12 cellular contexts compared by ENCODE assay signal in genomic region chr11:1759151-1759850, GRCh38. TPM values are rescaled to one million over a fixed set of nuclear protein-coding genes. Genes with fewer than 3 reads are reported as not detected.
A peak's percentile ranks its signal among the peaks of the same experiment; 100 is the strongest.
DNase-seq lines count a peak whose midpoint lies in the region; ATAC-seq and TF ChIP-seq lines count a peak whose summit lies in the region.
"Had no signal": no experiment of that assay in that cellular context is flagged by ENCODE, and none has a peak within 500 bp of the region (broad histone marks: within the 10 kb centered on the region; RNA-seq: fewer than 3 reads in every experiment).

No MANE protein-coding gene starts in this region.

- TF ChIP-seq RAD21 in IMR-90 (IDR thresholded peaks at IDR 0.05; ENCODE audit: low read length) = no peak

- H3K79me2 ChIP-seq in mesendoderm (ENCODE audit: control insufficient read depth, insufficient read depth, low read length) = peaks cover 2% of the 10 kb centered on the region

- H2BK120ac ChIP-seq in IMR-90 (ENCODE audit: low read depth, low read length) = no peak overlapping the region
- H2BK120ac ChIP-seq in mesendoderm (ENCODE audit: low read depth, low read length) = no peak overlapping the region

- H2AK5ac ChIP-seq in IMR-90 (ENCODE audit: low read depth, low read length) = 0 out of 2 replicates have a peak overlapping the region, but pooled peaks have one; percentile 50
- no peak overlapping the region for H2AK5ac ChIP-seq in mesendoderm (ENCODE audit: low read length)

- peaks cover 3% of the 10 kb centered on the region for H3K36me3 Mint-ChIP-seq in mesothelial cell of epicardium

- H3K4me1 ChIP-seq in IMR-90 (ENCODE audit: control insufficient read depth, insufficient read depth, low read length) (peaks cover 22% of the 10 kb centered on the region), adipocyte (ENCODE audit: control insufficient read depth, insufficient read depth, low read length) (peaks cover 41% of the 10 kb centered on the region), spleen (peaks cover 77 to 97% (median 92%) of the 10 kb centered on the region in 6 donors), mesendoderm (ENCODE audit: control insufficient read depth, low read depth, low read length) (peaks cover 2% of the 10 kb centered on the region)

- H2BK15ac ChIP-seq in IMR-90 (ENCODE audit: low read depth, low read length) = no peak overlapping the region
- no peak overlapping the region for H2BK15ac ChIP-seq in mesendoderm (replicated peaks; ENCODE audit: low read depth)

- H3K4me3 ChIP-seq in IMR-90 (ENCODE audit: insufficient read depth, low read depth, low read length) (no peak overlapping the region), adipocyte (ENCODE audit: low read length) (no peak overlapping the region), spleen (peak overlapping the region in 4 of 8 donors; percentile 23 to 99 (median 90)), mesendoderm (ENCODE audit: low read length) (no peak overlapping the region)
- H3K4me3 ChIP-seq: cardiac muscle cell had no signal

- peaks cover 8% of the 10 kb centered on the region for H3K4me1 Mint-ChIP-seq in mesothelial cell of epicardium

- no TSS peak for BruUV-seq in IMR-90 (replicated peaks; lab: Mats Ljungman, UMichigan)

- H3K4me2 ChIP-seq in IMR-90 (ENCODE audit: low read depth, low read length) (no peak overlapping the region), mesendoderm (ENCODE audit: low read length) (no peak overlapping the region)

- no peaks in the 10 kb centered on the region for H3K27me3 Mint-ChIP-seq in mesothelial cell of epicardium (ENCODE audit: low read depth)

- H4K20me1 ChIP-seq in IMR-90 (ENCODE audit: insufficient read depth, low read length) = peaks cover 16% of the 10 kb centered on the region

- H3K27ac Mint-ChIP-seq in mesothelial cell of epicardium = no peak overlapping the region

- in situ Hi-C loops in IMR-90 (cut with MboI; ENCODE audit: low sequenced_read_pairs) = no loop called here

- H3K36me3 ChIP-seq in IMR-90 (ENCODE audit: control insufficient read depth, insufficient read depth, low read length) = peaks cover 44% of the 10 kb centered on the region; the same call in 1 of the 2 replicates
- H3K36me3 ChIP-seq in adipocyte (ENCODE audit: control insufficient read depth, insufficient read depth, low read length, severe bottlenecking) = peaks cover 60% of the 10 kb centered on the region
- peaks cover 0 to 78% (median 37%) of the 10 kb centered on the region in 6 donors for H3K36me3 ChIP-seq in spleen
- H3K36me3 ChIP-seq in mesendoderm (ENCODE audit: control insufficient read depth, insufficient read depth, low read length) = no peaks in the 10 kb centered on the region
- H3K36me3 ChIP-seq: cardiac muscle cell had no signal

- H4K5ac ChIP-seq in IMR-90 (ENCODE audit: low read depth, low read length) (no peak overlapping the region), mesendoderm (ENCODE audit: low read length) (no peak overlapping the region)

- H3K14ac ChIP-seq in IMR-90 (replicated peaks; ENCODE audit: low read depth, low read length) = no peak overlapping the region

- CTCF ChIA-PET in IMR-90 (lab: Yijun Ruan, JAX) = no interaction called here

- no peak overlapping the region for H2AFZ ChIP-seq in IMR-90 (replicated peaks; ENCODE audit: low read length, poor library complexity)

- H4K91ac ChIP-seq in IMR-90 (ENCODE audit: insufficient read depth, low read depth, low read length) = no peak overlapping the region

- H3K4ac ChIP-seq in IMR-90 (ENCODE audit: low read depth, low read length) (peak overlapping the region; percentile 10; the same call in 1 of the 2 replicates), mesendoderm (ENCODE audit: low read depth, low read length) (no peak overlapping the region)

- H3K23ac ChIP-seq in IMR-90 (ENCODE audit: low read depth, low read length) (no peak overlapping the region), mesendoderm (ENCODE audit: low read length) (no peak overlapping the region)

- H2AK9ac ChIP-seq in IMR-90 (replicated peaks; ENCODE audit: low read depth, low read length, poor library complexity) = peak overlapping the region; percentile 65

- ATAC-seq in IMR-90 (ENCODE audit: low read depth) = no peak
- no peak for ATAC-seq in GM18909 (IDR thresholded peaks at IDR 0.05; ENCODE audit: poor library complexity, unreplicated experiment)

- no peaks in the 10 kb centered on the region for H3K9me3 Mint-ChIP-seq in mesothelial cell of epicardium
- H3K9me3 Mint-ChIP-seq: activated T-cell treated with anti-CD3 and anti-CD28 coated beads, Interleukin-2, amount 50 U/mL, for 4 hours had no signal

- no peak for TF ChIP-seq POLR2A in IMR-90 (IDR thresholded peaks at IDR 0.05; ENCODE audit: low read depth, low read length)
- TF ChIP-seq POLR2A in spleen (IDR thresholded peaks at IDR 0.05) = no peak

- POLR2A ChIA-PET in IMR-90 (lab: Charles Lee; ENCODE audit: unreplicated experiment) = no interaction called here

- intact Hi-C loops in IMR-90 (cut with micrococcal nuclease) = no loop called here
- intact Hi-C loops in spleen (cut with DNase I; ENCODE audit: low total_unique reads) = no loop called here

- WGBS in IMR-90 (ENCODE audit: extremely low coverage in 2 of 2, insufficient read length in 1 of 2), 2 experiments = 92% methylated on average over 10 of the region's 23 CpGs; no CpG with 5 or more reads in 1 of the 2 experiments
- WGBS in spleen, 5 donors = 60 to 82% (median 68%) methylated on average over 16 to 23 of the region's 23 CpGs
- WGBS in mesendoderm (ENCODE audit: extremely low coverage, insufficient coverage, low lambda C conversion rate) = no CpG with 5 or more reads among the region's 23 CpGs

- DNase-seq in IMR-90 (no peak), adipocyte (ENCODE audit: low read depth) (no peak), spleen (peak; percentile 82), mesothelial cell of epicardium (ENCODE audit: low spot score in 2 of 2, unreplicated experiment in 2 of 2) (no peak), mesendoderm (no peak), GM10266 (ENCODE audit: extremely low spot score) (no peak)
- DNase-seq: activated T-cell treated with anti-CD3 and anti-CD28 coated beads, Interleukin-2, amount 50 U/mL, for 4 hours; Caco-2; NCI-H446 had no signal

- H3K27me3 ChIP-seq in IMR-90 (ENCODE audit: control insufficient read depth, insufficient read depth, low read length) (no peaks in the 10 kb centered on the region), adipocyte (replicated peaks; ENCODE audit: control insufficient read depth, insufficient read depth, low read length) (no peaks in the 10 kb centered on the region), layer of hippocampus (ENCODE audit: control insufficient read depth, insufficient read depth, low read length) (no peaks in the 10 kb centered on the region), spleen (replicated peaks in 1 of 7) (no peaks in the 10 kb centered on the region), mesendoderm (ENCODE audit: insufficient read depth, low read length, poor library complexity) (no peaks in the 10 kb centered on the region)
- H3K27me3 ChIP-seq: cardiac muscle cell had no signal

- TF ChIP-seq CTCF in IMR-90 (conservative IDR thresholded peaks at IDR 0.05; ENCODE audit: low read depth, low read length) = no peak
- TF ChIP-seq CTCF in spleen (IDR thresholded peaks at IDR 0.05 in 8 of 11, conservative IDR thresholded peaks at IDR 0.05 in 3 of 11) = no peak
- no peak for TF ChIP-seq CTCF in mesothelial cell of epicardium (IDR thresholded peaks at IDR 0.05; ENCODE audit: unreplicated experiment)
- no peak for TF ChIP-seq CTCF in GM10266 (IDR thresholded peaks at IDR 0.05; ENCODE audit: control insufficient read depth, insufficient read depth, low read depth, missing control alignments)

- no peaks in the 10 kb centered on the region; the same call in 1 of the 2 replicates for H3K9me1 ChIP-seq in IMR-90 (ENCODE audit: insufficient read depth, low read length)

- H2BK5ac ChIP-seq in IMR-90 (ENCODE audit: low read depth, low read length, poor library complexity, severe bottlenecking) (no peak overlapping the region), mesendoderm (ENCODE audit: low read length) (no peak overlapping the region)

- H3K79me1 ChIP-seq in IMR-90 (ENCODE audit: low read depth in 1 of 2, low read length in 2 of 2) (peaks cover 0 to 37% of the 10 kb centered on the region in 2 experiments; a peak in 3 of 4 replicates), mesendoderm (ENCODE audit: low read length) (peaks cover 4% of the 10 kb centered on the region)

- dilution Hi-C loops in IMR-90 (cut with HindIII; ENCODE audit: low sequenced_read_pairs, unreplicated experiment) = no loop called here

- H3K9ac ChIP-seq in IMR-90 (ENCODE audit: low read depth, low read length) (no peak overlapping the region), adipocyte (ENCODE audit: low read length) (peak overlapping the region; percentile 87), mesendoderm (ENCODE audit: low read length) (no peak overlapping the region)

- H4K8ac ChIP-seq in IMR-90 (ENCODE audit: low read depth in 2 of 2, low read length in 2 of 2) = no peak overlapping the region
- H4K8ac ChIP-seq in mesendoderm (ENCODE audit: low read depth, low read length) = no peak overlapping the region

- H3K18ac ChIP-seq in IMR-90 (ENCODE audit: low read depth, low read length) (no peak overlapping the region), mesendoderm (ENCODE audit: low read length) (no peak overlapping the region)

- no peaks in the 10 kb centered on the region for H3K9me3 ChIP-seq in IMR-90 (ENCODE audit: control insufficient read depth, insufficient read depth, low read length)
- no peaks in the 10 kb centered on the region for H3K9me3 ChIP-seq in adipocyte (ENCODE audit: control insufficient read depth, low read length)
- H3K9me3 ChIP-seq in spleen = no peaks in the 10 kb centered on the region
- H3K9me3 ChIP-seq: Caco-2 had no signal

- 0 out of 2 replicates have a peak overlapping the region, but pooled peaks have one; percentile 23 for H2BK20ac ChIP-seq in IMR-90 (ENCODE audit: low read depth, low read length)

- H3K56ac ChIP-seq in IMR-90 (ENCODE audit: extremely low read depth, insufficient read depth, low read length) (no peak overlapping the region), mesendoderm (ENCODE audit: low read length) (no peak overlapping the region)

- H3K4me3 Mint-ChIP-seq in mesothelial cell of epicardium = no peak overlapping the region

- H3K27ac ChIP-seq in IMR-90 (ENCODE audit: insufficient read depth, low read length) (no peak overlapping the region), layer of hippocampus (ENCODE audit: low read depth, low read length) (peak overlapping the region; percentile 99), spleen (peak overlapping the region; percentile 90 to 99 (median 94)), mesendoderm (ENCODE audit: low read depth, low read length) (no peak overlapping the region)
- H3K27ac ChIP-seq: cardiac muscle cell had no signal

RNA-seq across cellular contexts. Expression of gene CTSD, which starts 4.4 kb away (rescaled TPM):
- 38.3 and 39.8 TPM in 2 replicates for total RNA-seq in IMR-90 (2012; rRNA removed)
- 151 and 166 TPM in 2 replicates for polyA plus RNA-seq in IMR-90 (2012; rRNA removed)
- polyA plus RNA-seq in IMR-90 (2012; cell fraction: cytosol; rRNA removed) = 140 and 321 TPM in 2 replicates
- polyA plus RNA-seq in IMR-90 (2012; cell fraction: nucleus; rRNA removed; ENCODE audit: low replicate concordance) = 89.3 and 187 TPM in 2 replicates
- total RNA-seq in spleen = 1,000 to 10,000 TPM in 2 of 7 donors, 100 to 1,000 TPM in 5; 653 to 1,234 (median 749) TPM
- polyA plus RNA-seq in spleen = 1,000 to 10,000 TPM in 1 of 3 donors, 100 to 1,000 TPM in 2; 289 to 1,120 (median 418) TPM
- 139 to 142 TPM (median 140 TPM) in 3 replicates for total RNA-seq in mesothelial cell of epicardium
- 76.3 TPM for polyA plus RNA-seq in mesendoderm (2013, experiment 1 of 2)
- polyA plus RNA-seq in mesendoderm (2013, experiment 2 of 2) = 77.1 TPM

RNA-seq across cellular contexts. Expression of gene IFITM10, which starts 8.9 kb away (rescaled TPM):
- under 0.01 and 0.18 TPM in 2 replicates for total RNA-seq in IMR-90 (2012; rRNA removed)
- 0.15 and 0.59 TPM in 2 replicates for polyA plus RNA-seq in IMR-90 (2012; rRNA removed)
- 0.08 and 0.32 TPM in 2 replicates for polyA plus RNA-seq in IMR-90 (2012; cell fraction: cytosol; rRNA removed)
- 0.68 and 1.2 TPM in 2 replicates for polyA plus RNA-seq in IMR-90 (2012; cell fraction: nucleus; rRNA removed; ENCODE audit: low replicate concordance)
- 10 to 100 TPM in 2 of 7 donors, 1 to 10 TPM in 5; 6.7 to 41.6 (median 8.2) TPM for total RNA-seq in spleen
- polyA plus RNA-seq in spleen = 1 to 10 TPM in 2 of 3 donors, under 1 TPM in 1; 0.80 to 6.9 (median 2.4) TPM
- total RNA-seq in mesothelial cell of epicardium = 2.2 to 2.8 TPM (median 2.7 TPM) in 3 replicates
- 0.04 TPM for polyA plus RNA-seq in mesendoderm (2013, experiment 1 of 2)
- polyA plus RNA-seq in mesendoderm (2013, experiment 2 of 2) = 0.01 TPM
- polyA plus RNA-seq: cardiac muscle cell had no signal

Comparison
In these comparisons a context has a peak if more than half of its experiments do, and no peak if none do; other contexts are left out.
1. H3K27ac ChIP-seq: peak in layer of hippocampus (single experiment) and spleen (8 of 8); none in IMR-90 (single experiment) and mesendoderm (single experiment).